21 cellular contexts compared by ENCODE assay signal in the genomic region with DNA sequence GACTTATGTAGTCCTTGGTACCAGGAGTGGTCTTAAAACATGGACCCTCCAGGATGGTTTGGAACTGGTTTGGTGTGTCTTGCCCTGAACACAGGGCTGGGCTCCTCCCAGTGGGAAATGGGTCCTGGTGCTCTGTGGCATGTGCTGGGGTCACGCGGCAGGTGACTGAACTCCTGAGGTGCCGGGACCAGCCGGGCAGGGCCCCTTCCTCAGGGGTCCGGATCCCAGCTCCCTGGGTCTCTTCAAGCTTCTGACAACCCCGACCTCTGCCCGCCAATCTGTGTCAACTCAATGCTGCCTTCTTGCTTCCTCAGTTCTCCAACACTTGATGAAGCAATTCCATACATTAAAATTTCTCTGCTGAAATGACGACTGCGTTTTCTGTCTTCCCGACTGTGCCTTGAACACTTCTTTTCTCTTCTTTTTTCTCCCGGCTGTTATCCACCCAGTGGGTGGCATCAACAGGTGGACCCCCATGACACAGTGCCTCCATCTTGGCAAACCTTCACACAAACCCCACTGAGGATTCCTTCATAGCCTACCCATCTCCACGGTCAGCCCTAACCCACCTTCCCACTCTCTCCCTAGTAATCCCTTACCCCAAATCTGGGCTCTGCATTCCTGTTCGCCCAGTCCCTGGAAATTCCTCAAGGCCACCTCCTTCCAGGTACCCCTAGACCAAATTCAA. TPM values are rescaled to one million over a fixed set of nuclear protein-coding genes. Genes with fewer than 3 reads are reported as not detected.
DNase-seq lines count a peak whose midpoint lies in the region; ATAC-seq and TF ChIP-seq lines count a peak whose summit lies in the region.
"Had no signal": no experiment of that assay in that cellular context is flagged by ENCODE, and none has a peak within 500 bp of the region (broad histone marks: within the 10 kb centered on the region; RNA-seq: fewer than 3 reads in every experiment).

No MANE protein-coding gene starts in this region.

- ATAC-seq in GM21367 (IDR thresholded peaks at IDR 0.05; ENCODE audit: unreplicated experiment): no peak
- ATAC-seq: HCT116, Panc1 had no signal

- H3K27ac ChIP-seq in neural progenitor cell: no peak overlapping the region
- H3K27ac ChIP-seq: KMS-11, SK-N-MC had no signal

- H3K36me3 Mint-ChIP-seq in neural progenitor cell: peaks cover 6% of the 10 kb centered on the region

- H3K4me1 Mint-ChIP-seq in neural progenitor cell: peaks cover 25% of the 10 kb centered on the region

- DNase-seq in BE2C (peak; percentile 0), H7 (peak; percentile 16), dedifferentiated amniotic fluid mesenchymal stem cell (ENCODE audit: extremely low spot score) (peak; percentile 10), neural progenitor cell (ENCODE audit: low spot score) (peak; percentile 1), NCI-H510A treated with DMSO at 0.1 percent for 48 hours (lab: John Stamatoyannopoulos, UW) (no peak), NCI-H187 (lab: John Stamatoyannopoulos, UW) (no peak), NCI-H2107 (lab: John Stamatoyannopoulos, UW) (no peak)
- DNase-seq: COR-L47, DMS153, EL, NCI-H1436 treated with DMSO at 0.1 percent for 48 hours, NCI-H2081, NCI-H524, Right ventricle myocardium superior had no signal

- H3K9ac ChIP-seq in neural progenitor cell: no peak overlapping the region
- H3K9ac ChIP-seq: KMS-11 had no signal

- no peaks in the 10 kb centered on the region for H3K79me2 ChIP-seq in neural progenitor cell (ENCODE audit: low read depth)

- no peak overlapping the region for H2AFZ ChIP-seq in neural progenitor cell (replicated peaks)

- H3K4me1 ChIP-seq in BE2C (no peaks in the 10 kb centered on the region; the same call in 1 of the 2 replicates), neural progenitor cell (peaks cover 7% of the 10 kb centered on the region)

- TF ChIP-seq CTCF in BE2C (IDR thresholded peaks at IDR 0.05; ENCODE audit: low read depth, low read length): no peak
- TF ChIP-seq CTCF in neural progenitor cell (IDR thresholded peaks at IDR 0.05): no peak

- H3K27me3 ChIP-seq in BE2C (no peaks in the 10 kb centered on the region), H7 (ENCODE audit: control insufficient read depth, insufficient read depth, low read length) (no peaks in the 10 kb centered on the region), neural progenitor cell (no peaks in the 10 kb centered on the region)

- H3K27ac Mint-ChIP-seq in neural progenitor cell: peak overlapping the region; percentile 5

- peaks cover 3% of the 10 kb centered on the region for H4K20me1 ChIP-seq in neural progenitor cell (ENCODE audit: low read depth)

- no peaks in the 10 kb centered on the region for H3K9me3 ChIP-seq in BE2C
- H3K9me3 ChIP-seq in neural progenitor cell (ENCODE audit: low read depth): no peaks in the 10 kb centered on the region

- no peak overlapping the region for H3K4me2 ChIP-seq in neural progenitor cell
- H3K4me2 ChIP-seq: KMS-11 had no signal

- no peak overlapping the region for H3K4me3 ChIP-seq in BE2C (ENCODE audit: low read depth, low read length)
- no peak overlapping the region for H3K4me3 ChIP-seq in H7 (ENCODE audit: insufficient read depth, low read depth, low read length)
- no peak overlapping the region for H3K4me3 ChIP-seq in neural progenitor cell
- H3K4me3 ChIP-seq: SK-N-MC had no signal

- no peak overlapping the region for H3K4me3 Mint-ChIP-seq in neural progenitor cell

- peaks cover 4% of the 10 kb centered on the region for H3K27me3 Mint-ChIP-seq in neural progenitor cell (ENCODE audit: insufficient read depth, low read depth)

- peaks cover 2% of the 10 kb centered on the region for H3K9me3 Mint-ChIP-seq in neural progenitor cell

- no peaks in the 10 kb centered on the region for H3K36me3 ChIP-seq in BE2C
- H3K36me3 ChIP-seq in H7 (replicated peaks; ENCODE audit: control insufficient read depth, insufficient read depth, low read length): peaks cover 5% of the 10 kb centered on the region
- no peaks in the 10 kb centered on the region for H3K36me3 ChIP-seq in neural progenitor cell

- peaks cover 3% of the 10 kb centered on the region for H3F3A ChIP-seq in neural progenitor cell (ENCODE audit: low read depth)

RNA-seq across cellular contexts. Expression of a gene that starts 4.4 kb away (rescaled TPM):
- polyA plus RNA-seq in BE2C (2012; ENCODE audit: insufficient read depth, insufficient read length, low read depth): 21.9 TPM
- 20.2 and 30.1 TPM in 2 replicates for total RNA-seq in H7 (2014; rRNA removed; shearing (Covaris generic))
- total RNA-seq in neural progenitor cell (ENCODE audit: low replicate concordance): 31.7 and 37.1 TPM in 2 replicates

RNA-seq across cellular contexts. Expression of a gene that starts 45.3 kb away (rescaled TPM):
- polyA plus RNA-seq in BE2C (2012; ENCODE audit: insufficient read depth, insufficient read length, low read depth): not detected
- total RNA-seq in H7 (2014; rRNA removed; shearing (Covaris generic)): 3.8 and 6.8 TPM in 2 replicates
- total RNA-seq in neural progenitor cell (ENCODE audit: low replicate concordance): not detected in 2 replicates
- total RNA-seq: A673, M059J, Right ventricle myocardium superior had no signal

Comparison
In these comparisons a context has a peak if more than half of its experiments do, and no peak if none do; other contexts are left out.
1. DNase-seq: peak in BE2C (single experiment), H7 (single experiment), dedifferentiated amniotic fluid mesenchymal stem cell (single experiment) and neural progenitor cell (single experiment); none in NCI-H510A treated with DMSO at 0.1 percent for 48 hours (single experiment), NCI-H187 (0 of 2) and NCI-H2107 (single experiment).